Comparison of ENCODE assay signal across 9 cellular contexts in genomic region chr14:101808020-101808641, GRCh38. TPM values are rescaled to one million over a fixed set of nuclear protein-coding genes. Genes with fewer than 3 reads are reported as not detected.
DNase-seq lines count a peak whose midpoint lies in the region; ATAC-seq and TF ChIP-seq lines count a peak whose summit lies in the region.
"Had no signal": no experiment of that assay in that cellular context is flagged by ENCODE, and none has a peak within 500 bp of the region (broad histone marks: within the 10 kb centered on the region; RNA-seq: fewer than 3 reads in every experiment).

No MANE protein-coding gene starts in this region.

- H3K36me3 ChIP-seq in cardiac muscle cell (no peaks in the 10 kb centered on the region), hepatocyte (replicated peaks; ENCODE audit: insufficient read depth, low read depth) (no peaks in the 10 kb centered on the region), upper lobe of right lung (no peaks in the 10 kb centered on the region)
- H3K36me3 ChIP-seq: ovary had no signal

- peak overlapping the region; percentile 75 for H3K27ac ChIP-seq in cardiac muscle cell
- peak overlapping the region; percentile 36 for H3K27ac ChIP-seq in hepatocyte
- H3K27ac ChIP-seq in upper lobe of right lung = peak overlapping the region; percentile 99
- no peak overlapping the region for H3K27ac ChIP-seq in foreskin keratinocyte

- 43% methylated on average over 11 of the region's 11 CpGs for WGBS in hepatocyte (ENCODE audit: low lambda C conversion rate, missing lambda C conversion rate)

- in situ Hi-C loops in SK-MEL-5 (cut with HindIII; ENCODE audit: low pct_unique_long_range_greater_than_20kb, low sequenced_read_pairs) = no loop called here

- ATAC-seq in upper lobe of right lung (no peak), foreskin keratinocyte (no peak), HG02884 (IDR thresholded peaks at IDR 0.05; ENCODE audit: unreplicated experiment) (no peak)

- H4K20me1 ChIP-seq in hepatocyte (ENCODE audit: insufficient read depth, poor library complexity, severe bottlenecking) = peaks cover 11% of the 10 kb centered on the region

- peaks cover 27% of the 10 kb centered on the region for H3K79me2 ChIP-seq in hepatocyte

- H3K9me3 ChIP-seq in cardiac muscle cell (ENCODE audit: low read depth) = no peaks in the 10 kb centered on the region
- no peaks in the 10 kb centered on the region for H3K9me3 ChIP-seq in hepatocyte (ENCODE audit: low read depth)
- H3K9me3 ChIP-seq in upper lobe of right lung = no peaks in the 10 kb centered on the region
- H3K9me3 ChIP-seq: ovary had no signal

- no peak overlapping the region for H3K4me2 ChIP-seq in hepatocyte

- no peaks in the 10 kb centered on the region for H3K9me2 ChIP-seq in hepatocyte (replicated peaks; ENCODE audit: insufficient read depth)

- TF ChIP-seq CTCF in cardiac muscle cell (IDR thresholded peaks at IDR 0.05; ENCODE audit: low read depth, low read length) = no peak
- no peak for TF ChIP-seq CTCF in hepatocyte (IDR thresholded peaks at IDR 0.05; ENCODE audit: poor library complexity)
- no peak for TF ChIP-seq CTCF in upper lobe of right lung (IDR thresholded peaks at IDR 0.05)
- TF ChIP-seq CTCF in foreskin keratinocyte (conservative IDR thresholded peaks at IDR 0.05) = no peak

- intact Hi-C loops in cardiac septum (cut with DNase I) = loop anchor here (5.0 kb wide), 1 partner anchor 36 kb away; no protein-coding TSS in a partner anchor
- intact Hi-C loops in upper lobe of right lung (cut with DNase I) = no loop called here

- DNase-seq in cardiac muscle cell (ENCODE audit: low read depth in 1 of 2, low spot score in 1 of 2) = peak in 1 of 2 donors; percentile 50
- no peak for DNase-seq in cardiac septum (ENCODE audit: low spot score)
- DNase-seq in SK-MEL-5 (ENCODE audit: low read depth, low spot score) = peak; percentile 42
- DNase-seq in hepatocyte (ENCODE audit: low spot score) = peak; percentile 18
- no peak for DNase-seq in upper lobe of right lung
- no peak for DNase-seq in NK-92 treated with Interleukin-12 subunit alpha and Interleukin-12 subunit beta, amount 100 ng/mL, for 24 hours (lab: John Stamatoyannopoulos, UW)
- no peak for DNase-seq in foreskin keratinocyte
- DNase-seq: ovary had no signal

- H3K27me3 ChIP-seq in cardiac muscle cell (no peaks in the 10 kb centered on the region), hepatocyte (no peaks in the 10 kb centered on the region), upper lobe of right lung (no peaks in the 10 kb centered on the region), foreskin keratinocyte (no peaks in the 10 kb centered on the region)
- H3K27me3 ChIP-seq: ovary had no signal

- H3K4me3 ChIP-seq in cardiac muscle cell (no peak overlapping the region), hepatocyte (no peak overlapping the region), upper lobe of right lung (no peak overlapping the region)
- H3K4me3 ChIP-seq: ovary had no signal

- H2AFZ ChIP-seq in hepatocyte = no peak overlapping the region

- H3K4me1 ChIP-seq in cardiac muscle cell (ENCODE audit: low read depth) (peaks cover 22% of the 10 kb centered on the region), hepatocyte (ENCODE audit: insufficient read depth) (peaks cover 17% of the 10 kb centered on the region), upper lobe of right lung (peaks cover 34% of the 10 kb centered on the region), foreskin keratinocyte (peaks cover 6% of the 10 kb centered on the region)

RNA-seq across cellular contexts. Expression of gene PPP2R5C, which starts 46.6 kb away (rescaled TPM):
- total RNA-seq in cardiac muscle cell = 53.7 and 84.9 TPM in 2 replicates
- polyA plus RNA-seq in cardiac muscle cell = 60.4 and 78.8 TPM in 2 replicates
- 202 TPM for total RNA-seq in cardiac septum
- 216 and 235 TPM in 2 replicates for total RNA-seq in SK-MEL-5 (2014; rRNA removed; shearing (Covaris generic))
- 130 and 163 TPM in 2 replicates for polyA plus RNA-seq in SK-MEL-5 (2015; cell fraction: cytosol; rRNA removed)
- 118 and 121 TPM in 2 replicates for polyA plus RNA-seq in SK-MEL-5 (2015; cell fraction: nucleus; rRNA removed)
- 69.0 and 78.0 TPM in 2 replicates for total RNA-seq in hepatocyte
- polyA plus RNA-seq in hepatocyte = 46.8 and 47.4 TPM in 2 replicates
- total RNA-seq in upper lobe of right lung = 165 TPM
- 74.5 and 77.0 TPM in 2 replicates for total RNA-seq in foreskin keratinocyte
- 51.8 and 54.7 TPM in 2 replicates for polyA plus RNA-seq in foreskin keratinocyte

Comparison
In these comparisons a context has a peak if more than half of its experiments do, and no peak if none do; other contexts are left out.
1. DNase-seq: peak in SK-MEL-5 (single experiment) and hepatocyte (single experiment); none in cardiac septum (single experiment), upper lobe of right lung (single experiment), NK-92 treated with Interleukin-12 subunit alpha and Interleukin-12 subunit beta, amount 100 ng/mL, for 24 hours (single experiment) and foreskin keratinocyte (0 of 2).